In the genomic region with DNA sequence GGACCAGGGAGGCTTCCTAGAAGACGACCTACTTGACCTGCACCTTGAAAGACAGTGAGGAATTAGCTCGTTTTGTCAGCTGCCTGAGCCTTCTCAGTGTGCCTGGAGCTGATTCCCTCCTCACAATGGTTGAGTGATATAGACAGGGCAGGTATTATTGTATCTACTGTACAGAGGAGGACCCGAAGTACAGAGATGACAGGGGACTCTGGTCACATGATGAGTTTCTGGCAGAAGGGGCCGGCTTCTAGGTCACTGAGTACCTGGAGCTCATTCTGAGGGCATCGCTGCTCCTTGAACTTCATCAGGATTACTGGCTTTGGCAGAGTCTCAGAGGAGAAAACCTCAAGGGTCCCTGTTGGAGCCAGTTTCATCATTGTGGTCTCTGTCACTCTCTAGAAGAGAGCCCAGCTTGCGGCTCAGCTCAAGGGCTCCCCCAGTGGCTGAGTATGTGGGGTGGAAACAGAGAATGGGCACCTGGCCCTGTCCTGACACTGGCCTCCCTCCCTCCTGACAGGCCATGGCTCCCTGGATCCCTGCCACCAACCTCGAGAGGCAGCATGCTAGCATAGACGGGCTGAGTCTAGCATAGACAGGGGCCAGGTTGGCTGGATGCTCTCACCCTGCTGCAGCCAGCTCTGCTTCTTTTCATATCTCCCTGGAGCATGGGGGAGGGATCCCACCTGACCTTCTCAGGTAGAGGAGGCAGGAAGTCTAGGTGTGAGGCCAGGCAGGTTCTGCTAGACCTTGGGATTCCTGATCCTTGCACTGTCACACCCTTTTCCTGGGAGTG, we compare ENCODE assay signal across 1 cellular context.
A peak's percentile ranks its signal among the peaks of the same experiment; 100 is the strongest.
TF ChIP-seq lines count a peak whose summit lies in the region.

No MANE protein-coding gene starts in this region.

TF ChIP-seq in K562, 482 proteins besides CTCF, POLR2A, EP300 and RAD21 (continued from another document and continues in another):
- TF ChIP-seq ZNF280A (IDR thresholded peaks at IDR 0.05; ENCODE audit: low read depth, partially characterized antibody) (no peak), TARDBP (IDR thresholded peaks at IDR 0.05) (no peak), ZNF143 (CRISPR knock-in tag; IDR thresholded peaks at IDR 0.05) (0 out of 2 replicates have a peak, but pooled peaks have one; percentile 39), NFXL1 (CRISPR knock-in tag; IDR thresholded peaks at IDR 0.05) (no peak), ZNF512 (tag; IDR thresholded peaks at IDR 0.05) (no peak), NCOA4 (IDR thresholded peaks at IDR 0.05; ENCODE audit: partially characterized antibody) (no peak), HDAC8 (tag; IDR thresholded peaks at IDR 0.05) (no peak), PATZ1 (CRISPR knock-in tag; IDR thresholded peaks at IDR 0.05; ENCODE audit: borderline replicate concordance) (no peak), KDM4B (IDR thresholded peaks at IDR 0.05; ENCODE audit: borderline replicate concordance in 2 of 2, low read depth in 1 of 2) (no peak), ATF3 (IDR thresholded peaks at IDR 0.05) (peak; percentile 37; the same call in 1 of the 2 replicates), ATF3 (CRISPR knock-in tag; conservative IDR thresholded peaks at IDR 0.05) (no peak), NCOR1 (IDR thresholded peaks at IDR 0.05) (no peak), CTBP1 (IDR thresholded peaks at IDR 0.05; ENCODE audit: borderline replicate concordance) (0 out of 2 replicates have a peak, but pooled peaks have one; percentile 38), SIX5 (IDR thresholded peaks at IDR 0.05; ENCODE audit: borderline replicate concordance in 1 of 2, insufficient read depth in 1 of 2, low read depth in 1 of 2, low read length in 2 of 2) (no peak), TFE3 (CRISPR knock-in tag; IDR thresholded peaks at IDR 0.05) (peak; percentile 72), MXI1 (IDR thresholded peaks at IDR 0.05; ENCODE audit: low read depth, low read length) (no peak), BRF1 (IDR thresholded peaks at IDR 0.05; ENCODE audit: borderline replicate concordance, extremely low read depth, insufficient read length) (no peak), ARID1B (IDR thresholded peaks at IDR 0.05) (no peak), EZH2 (IDR thresholded peaks at IDR 0.05; ENCODE audit: borderline replicate concordance, low read depth, low read length) (no peak), LARP7 (IDR thresholded peaks at IDR 0.05) (no peak), ZNF717 (CRISPR knock-in tag; IDR thresholded peaks at IDR 0.05) (no peak), POLR2B (IDR thresholded peaks at IDR 0.05; ENCODE audit: low read depth, partially characterized antibody) (no peak), SREBF1 (IDR thresholded peaks at IDR 0.05; ENCODE audit: borderline replicate concordance, low read depth, low read length) (no peak), BRD4 (IDR thresholded peaks at IDR 0.05) (no peak)
- TF ChIP-seq, protein P1, sequence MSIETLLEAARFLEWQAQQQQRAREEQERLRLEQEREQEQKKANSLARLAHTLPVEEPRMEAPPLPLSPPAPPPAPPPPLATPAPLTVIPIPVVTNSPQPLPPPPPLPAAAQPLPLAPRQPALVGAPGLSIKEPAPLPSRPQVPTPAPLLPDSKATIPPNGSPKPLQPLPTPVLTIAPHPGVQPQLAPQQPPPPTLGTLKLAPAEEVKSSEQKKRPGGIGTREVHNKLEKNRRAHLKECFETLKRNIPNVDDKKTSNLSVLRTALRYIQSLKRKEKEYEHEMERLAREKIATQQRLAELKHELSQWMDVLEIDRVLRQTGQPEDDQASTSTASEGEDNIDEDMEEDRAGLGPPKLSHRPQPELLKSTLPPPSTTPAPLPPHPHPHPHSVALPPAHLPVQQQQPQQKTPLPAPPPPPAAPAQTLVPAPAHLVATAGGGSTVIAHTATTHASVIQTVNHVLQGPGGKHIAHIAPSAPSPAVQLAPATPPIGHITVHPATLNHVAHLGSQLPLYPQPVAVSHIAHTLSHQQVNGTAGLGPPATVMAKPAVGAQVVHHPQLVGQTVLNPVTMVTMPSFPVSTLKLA (conservative IDR thresholded peaks at IDR 0.05): no peak
- TF ChIP-seq, protein P2, sequence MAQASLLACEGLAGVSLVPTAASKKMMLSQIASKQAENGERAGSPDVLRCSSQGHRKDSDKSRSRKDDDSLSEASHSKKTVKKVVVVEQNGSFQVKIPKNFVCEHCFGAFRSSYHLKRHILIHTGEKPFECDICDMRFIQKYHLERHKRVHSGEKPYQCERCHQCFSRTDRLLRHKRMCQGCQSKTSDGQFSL (CRISPR knock-in tag; IDR thresholded peaks at IDR 0.05): no peak
- TF ChIP-seq, protein P2 (tag; IDR thresholded peaks at IDR 0.05): no peak
- TF ChIP-seq, protein P3, sequence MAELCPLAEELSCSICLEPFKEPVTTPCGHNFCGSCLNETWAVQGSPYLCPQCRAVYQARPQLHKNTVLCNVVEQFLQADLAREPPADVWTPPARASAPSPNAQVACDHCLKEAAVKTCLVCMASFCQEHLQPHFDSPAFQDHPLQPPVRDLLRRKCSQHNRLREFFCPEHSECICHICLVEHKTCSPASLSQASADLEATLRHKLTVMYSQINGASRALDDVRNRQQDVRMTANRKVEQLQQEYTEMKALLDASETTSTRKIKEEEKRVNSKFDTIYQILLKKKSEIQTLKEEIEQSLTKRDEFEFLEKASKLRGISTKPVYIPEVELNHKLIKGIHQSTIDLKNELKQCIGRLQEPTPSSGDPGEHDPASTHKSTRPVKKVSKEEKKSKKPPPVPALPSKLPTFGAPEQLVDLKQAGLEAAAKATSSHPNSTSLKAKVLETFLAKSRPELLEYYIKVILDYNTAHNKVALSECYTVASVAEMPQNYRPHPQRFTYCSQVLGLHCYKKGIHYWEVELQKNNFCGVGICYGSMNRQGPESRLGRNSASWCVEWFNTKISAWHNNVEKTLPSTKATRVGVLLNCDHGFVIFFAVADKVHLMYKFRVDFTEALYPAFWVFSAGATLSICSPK (IDR thresholded peaks at IDR 0.05; ENCODE audit: borderline replicate concordance): no peak
- TF ChIP-seq, protein P4, sequence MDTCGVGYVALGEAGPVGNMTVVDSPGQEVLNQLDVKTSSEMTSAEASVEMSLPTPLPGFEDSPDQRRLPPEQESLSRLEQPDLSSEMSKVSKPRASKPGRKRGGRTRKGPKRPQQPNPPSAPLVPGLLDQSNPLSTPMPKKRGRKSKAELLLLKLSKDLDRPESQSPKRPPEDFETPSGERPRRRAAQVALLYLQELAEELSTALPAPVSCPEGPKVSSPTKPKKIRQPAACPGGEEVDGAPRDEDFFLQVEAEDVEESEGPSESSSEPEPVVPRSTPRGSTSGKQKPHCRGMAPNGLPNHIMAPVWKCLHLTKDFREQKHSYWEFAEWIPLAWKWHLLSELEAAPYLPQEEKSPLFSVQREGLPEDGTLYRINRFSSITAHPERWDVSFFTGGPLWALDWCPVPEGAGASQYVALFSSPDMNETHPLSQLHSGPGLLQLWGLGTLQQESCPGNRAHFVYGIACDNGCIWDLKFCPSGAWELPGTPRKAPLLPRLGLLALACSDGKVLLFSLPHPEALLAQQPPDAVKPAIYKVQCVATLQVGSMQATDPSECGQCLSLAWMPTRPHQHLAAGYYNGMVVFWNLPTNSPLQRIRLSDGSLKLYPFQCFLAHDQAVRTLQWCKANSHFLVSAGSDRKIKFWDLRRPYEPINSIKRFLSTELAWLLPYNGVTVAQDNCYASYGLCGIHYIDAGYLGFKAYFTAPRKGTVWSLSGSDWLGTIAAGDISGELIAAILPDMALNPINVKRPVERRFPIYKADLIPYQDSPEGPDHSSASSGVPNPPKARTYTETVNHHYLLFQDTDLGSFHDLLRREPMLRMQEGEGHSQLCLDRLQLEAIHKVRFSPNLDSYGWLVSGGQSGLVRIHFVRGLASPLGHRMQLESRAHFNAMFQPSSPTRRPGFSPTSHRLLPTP (IDR thresholded peaks at IDR 0.05; ENCODE audit: borderline replicate concordance, extremely low read depth, insufficient read length): no peak
- TF ChIP-seq, protein P5, sequence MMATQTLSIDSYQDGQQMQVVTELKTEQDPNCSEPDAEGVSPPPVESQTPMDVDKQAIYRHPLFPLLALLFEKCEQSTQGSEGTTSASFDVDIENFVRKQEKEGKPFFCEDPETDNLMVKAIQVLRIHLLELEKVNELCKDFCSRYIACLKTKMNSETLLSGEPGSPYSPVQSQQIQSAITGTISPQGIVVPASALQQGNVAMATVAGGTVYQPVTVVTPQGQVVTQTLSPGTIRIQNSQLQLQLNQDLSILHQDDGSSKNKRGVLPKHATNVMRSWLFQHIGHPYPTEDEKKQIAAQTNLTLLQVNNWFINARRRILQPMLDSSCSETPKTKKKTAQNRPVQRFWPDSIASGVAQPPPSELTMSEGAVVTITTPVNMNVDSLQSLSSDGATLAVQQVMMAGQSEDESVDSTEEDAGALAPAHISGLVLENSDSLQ (IDR thresholded peaks at IDR 0.05): peak; percentile 55
